ENCODE assay signal across 17 cellular contexts in genomic region chr1:10957151-10957550, GRCh38. TPM values are rescaled to one million over a fixed set of nuclear protein-coding genes. Genes with fewer than 3 reads are reported as not detected.
DNase-seq lines count a peak whose midpoint lies in the region; ATAC-seq and TF ChIP-seq lines count a peak whose summit lies in the region.
"Had no signal": no experiment of that assay in that cellular context is flagged by ENCODE, and none has a peak within 500 bp of the region (broad histone marks: within the 10 kb centered on the region; RNA-seq: fewer than 3 reads in every experiment).

No MANE protein-coding gene starts in this region.

- DNase-seq in heart left ventricle (no peak), right cardiac atrium (no peak), MV-4-11 (lab: John Stamatoyannopoulos, UW) (peak; percentile 26), left ventricle myocardium superior (no peak), body of pancreas (no peak), lower lobe of right lung (no peak), T-helper 1 cell (no peak)
- DNase-seq: ACHN; AML-193; CD4-positive, alpha-beta T cell; HCEC 1CT; NCI-H1417 treated with DMSO at 0.1 percent for 48 hours; NCI-H1930; NCI-H2171; RPMI8226; SJCRH30 had no signal

- H3K27ac ChIP-seq in heart left ventricle, result peak overlapping the region in 8 of 12 donors; percentile 2 to 71 (median 33)
- no peak overlapping the region for H3K27ac ChIP-seq in right cardiac atrium (ENCODE audit: low read length)
- no peak overlapping the region for H3K27ac ChIP-seq in body of pancreas
- no peak overlapping the region for H3K27ac ChIP-seq in lower lobe of right lung
- H3K27ac ChIP-seq: HL-60, SJCRH30 had no signal

- H3K4me3 ChIP-seq in heart left ventricle (no peak overlapping the region), right cardiac atrium (ENCODE audit: low read length) (no peak overlapping the region), body of pancreas (no peak overlapping the region), lower lobe of right lung (no peak overlapping the region)
- H3K4me3 ChIP-seq: SJCRH30 had no signal

- TF ChIP-seq POLR2A in heart left ventricle (IDR thresholded peaks at IDR 0.05) (no peak), body of pancreas (IDR thresholded peaks at IDR 0.05) (no peak)

- H3K4me1 ChIP-seq in heart left ventricle (peaks cover 0 to 22% (median 5%) of the 10 kb centered on the region in 12 donors), right cardiac atrium (ENCODE audit: control insufficient read depth, insufficient read depth, low read length) (no peaks in the 10 kb centered on the region), body of pancreas (peaks cover 9% of the 10 kb centered on the region), lower lobe of right lung (no peaks in the 10 kb centered on the region)
- H3K4me1 ChIP-seq: SJCRH30 had no signal

- ATAC-seq in heart left ventricle, result peak; percentile 10 to 47 (median 34)
- ATAC-seq in right cardiac atrium, result no peak
- peak; percentile 45 for ATAC-seq in left ventricle myocardium superior
- ATAC-seq in body of pancreas, result no peak
- no peak for ATAC-seq in lower lobe of right lung

- H3K27me3 ChIP-seq in heart left ventricle (peaks cover 0 to 9% (median 0%) of the 10 kb centered on the region in 9 donors), right cardiac atrium (ENCODE audit: control insufficient read depth, insufficient read depth) (no peaks in the 10 kb centered on the region), body of pancreas (no peaks in the 10 kb centered on the region), lower lobe of right lung (ENCODE audit: low read depth) (peaks cover 4% of the 10 kb centered on the region)

- WGBS in heart left ventricle, 4 donors, result 42 to 55% (median 54%) methylated on average over 13 to 15 of the region's 15 CpGs
- 58% methylated on average over 15 of the region's 15 CpGs for WGBS in right cardiac atrium
- WGBS in body of pancreas, 2 donors, result 70 to 76% methylated on average over 15 of the region's 15 CpGs

- H3K36me3 ChIP-seq in heart left ventricle (no peaks in the 10 kb centered on the region), body of pancreas (replicated peaks in 1 of 2; ENCODE audit: insufficient read depth in 1 of 2, low read depth in 2 of 2) (no peaks in the 10 kb centered on the region), lower lobe of right lung (no peaks in the 10 kb centered on the region)
- H3K36me3 ChIP-seq: SJCRH30 had no signal

- TF ChIP-seq CTCF in heart left ventricle (IDR thresholded peaks at IDR 0.05) (no peak), body of pancreas (IDR thresholded peaks at IDR 0.05) (no peak), lower lobe of right lung (IDR thresholded peaks at IDR 0.05) (no peak)

- intact Hi-C loops in heart left ventricle (cut with DNase I), result no loop called here
- intact Hi-C loops in right cardiac atrium (cut with DNase I), result no loop called here
- intact Hi-C loops in left ventricle myocardium superior (cut with micrococcal nuclease), result no loop called here
- intact Hi-C loops in body of pancreas (cut with DNase I), result no loop called here
- intact Hi-C loops in lower lobe of right lung (cut with DNase I), result no loop called here

- H3K9me3 ChIP-seq in heart left ventricle (peaks cover 0 to 19% (median 6%) of the 10 kb centered on the region in 12 donors), right cardiac atrium (ENCODE audit: control insufficient read depth, low read length) (peaks cover 6% of the 10 kb centered on the region), body of pancreas (peaks cover 0 to 5% (median 0%) of the 10 kb centered on the region in 3 donors), lower lobe of right lung (no peaks in the 10 kb centered on the region)
- H3K9me3 ChIP-seq: SJCRH30 had no signal

RNA-seq across cellular contexts. Expression of gene TARDBP, which starts 55.3 kb away (rescaled TPM):
- total RNA-seq in heart left ventricle, result 100 to 1,000 TPM in 6 of 9 donors, 10 to 100 TPM in 3; 66.9 to 115 (median 103) TPM
- polyA plus RNA-seq in heart left ventricle, result 100 to 1,000 TPM in 1 of 2 donors, 10 to 100 TPM in 1; 66.3 to 138 TPM
- 100 to 1,000 TPM in 2 of 4 donors, 10 to 100 TPM in 2; 78.7 to 137 (median 109) TPM for total RNA-seq in right cardiac atrium
- 113 TPM for polyA plus RNA-seq in right cardiac atrium
- total RNA-seq in left ventricle myocardium superior, result 117 TPM
- 100 to 1,000 TPM; 104 to 136 TPM for total RNA-seq in body of pancreas
- 117 TPM for total RNA-seq in lower lobe of right lung

Comparison
In these comparisons a context has a peak if more than half of its experiments do, and no peak if none do; other contexts are left out.
1. ATAC-seq: peak in heart left ventricle (4 of 4) and left ventricle myocardium superior (single experiment); none in right cardiac atrium (0 of 2), body of pancreas (single experiment) and lower lobe of right lung (0 of 2).
2. H3K27ac ChIP-seq: peak in heart left ventricle (8 of 12); none in right cardiac atrium (single experiment), body of pancreas (0 of 4) and lower lobe of right lung (single experiment).